2 cellular contexts compared by ENCODE assay signal in the genomic region with DNA sequence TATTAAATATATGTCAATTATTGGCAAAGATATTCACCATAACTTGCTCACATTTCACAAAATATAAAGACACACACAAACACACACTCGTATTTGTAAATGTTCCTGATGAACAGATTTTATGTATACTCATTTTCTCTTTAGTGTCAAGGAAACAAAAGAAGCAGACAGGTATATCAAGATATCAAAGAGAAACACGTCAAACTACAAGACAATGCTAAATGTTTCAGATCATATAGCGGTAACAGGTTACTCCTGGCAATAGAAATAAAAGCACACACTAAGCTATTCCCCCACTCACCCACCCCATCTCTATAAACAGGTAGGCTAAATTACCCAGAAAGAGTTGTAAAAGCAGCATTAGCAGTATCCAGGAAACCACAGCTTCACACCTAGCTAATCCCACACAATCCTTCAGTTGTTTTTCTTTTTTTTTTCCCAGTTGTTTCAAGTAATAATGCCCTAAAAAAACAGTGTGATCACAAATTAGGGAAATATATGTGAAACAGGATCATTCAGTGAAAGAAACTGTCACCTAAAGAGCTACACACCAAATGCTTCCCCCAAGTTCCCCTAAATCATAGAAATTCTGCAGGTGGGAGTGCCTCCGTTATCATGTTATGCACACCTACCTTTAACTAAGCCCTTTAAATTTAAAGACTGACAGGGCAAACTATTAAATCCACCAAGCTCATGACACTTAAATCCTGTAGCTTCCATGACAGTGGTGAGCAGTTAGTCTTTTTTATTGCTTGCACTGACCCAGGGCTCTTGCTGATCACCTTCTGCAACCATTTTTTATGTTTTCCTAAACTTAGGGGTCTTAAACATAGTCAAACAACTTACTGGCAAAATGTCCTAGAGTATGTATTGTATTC.
TF ChIP-seq lines count a peak whose summit lies in the region.

No MANE protein-coding gene starts in this region.

TF ChIP-seq in SK-N-SH, 30 proteins besides CTCF, POLR2A, EP300 and RAD21:
- no peak for TF ChIP-seq GATA2 (CRISPR knock-in tag; IDR thresholded peaks at IDR 0.05)
- no peak for TF ChIP-seq MEF2A (IDR thresholded peaks at IDR 0.05; ENCODE audit: borderline replicate concordance, low read depth)
- TF ChIP-seq, protein P1, sequence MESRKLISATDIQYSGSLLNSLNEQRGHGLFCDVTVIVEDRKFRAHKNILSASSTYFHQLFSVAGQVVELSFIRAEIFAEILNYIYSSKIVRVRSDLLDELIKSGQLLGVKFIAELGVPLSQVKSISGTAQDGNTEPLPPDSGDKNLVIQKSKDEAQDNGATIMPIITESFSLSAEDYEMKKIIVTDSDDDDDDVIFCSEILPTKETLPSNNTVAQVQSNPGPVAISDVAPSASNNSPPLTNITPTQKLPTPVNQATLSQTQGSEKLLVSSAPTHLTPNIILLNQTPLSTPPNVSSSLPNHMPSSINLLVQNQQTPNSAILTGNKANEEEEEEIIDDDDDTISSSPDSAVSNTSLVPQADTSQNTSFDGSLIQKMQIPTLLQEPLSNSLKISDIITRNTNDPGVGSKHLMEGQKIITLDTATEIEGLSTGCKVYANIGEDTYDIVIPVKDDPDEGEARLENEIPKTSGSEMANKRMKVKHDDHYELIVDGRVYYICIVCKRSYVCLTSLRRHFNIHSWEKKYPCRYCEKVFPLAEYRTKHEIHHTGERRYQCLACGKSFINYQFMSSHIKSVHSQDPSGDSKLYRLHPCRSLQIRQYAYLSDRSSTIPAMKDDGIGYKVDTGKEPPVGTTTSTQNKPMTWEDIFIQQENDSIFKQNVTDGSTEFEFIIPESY (IDR thresholded peaks at IDR 0.05; ENCODE audit: borderline replicate concordance, low read depth), result no peak
- TF ChIP-seq FOXM1 (IDR thresholded peaks at IDR 0.05; ENCODE audit: low read depth), result no peak
- no peak for TF ChIP-seq JUND (IDR thresholded peaks at IDR 0.05)
- no peak for TF ChIP-seq TAF1 (IDR thresholded peaks at IDR 0.05; ENCODE audit: borderline replicate concordance, low read depth, low read length)
- TF ChIP-seq RFX5 (IDR thresholded peaks at IDR 0.05; ENCODE audit: low read length), result no peak
- TF ChIP-seq RCOR1 (IDR thresholded peaks at IDR 0.05; ENCODE audit: low read length), result no peak
- no peak for TF ChIP-seq SMC3 (IDR thresholded peaks at IDR 0.05; ENCODE audit: low read depth, low read length)
- TF ChIP-seq FOXJ3 (CRISPR knock-in tag; IDR thresholded peaks at IDR 0.05), result no peak
- TF ChIP-seq, protein P2, sequence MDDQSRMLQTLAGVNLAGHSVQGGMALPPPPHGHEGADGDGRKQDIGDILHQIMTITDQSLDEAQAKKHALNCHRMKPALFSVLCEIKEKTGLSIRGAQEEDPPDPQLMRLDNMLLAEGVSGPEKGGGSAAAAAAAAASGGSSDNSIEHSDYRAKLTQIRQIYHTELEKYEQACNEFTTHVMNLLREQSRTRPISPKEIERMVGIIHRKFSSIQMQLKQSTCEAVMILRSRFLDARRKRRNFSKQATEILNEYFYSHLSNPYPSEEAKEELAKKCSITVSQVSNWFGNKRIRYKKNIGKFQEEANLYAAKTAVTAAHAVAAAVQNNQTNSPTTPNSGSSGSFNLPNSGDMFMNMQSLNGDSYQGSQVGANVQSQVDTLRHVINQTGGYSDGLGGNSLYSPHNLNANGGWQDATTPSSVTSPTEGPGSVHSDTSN (IDR thresholded peaks at IDR 0.05), result no peak
- no peak for TF ChIP-seq EZH2phosphoT487 (IDR thresholded peaks at IDR 0.05; ENCODE audit: borderline replicate concordance, low read depth)
- TF ChIP-seq, protein P3, sequence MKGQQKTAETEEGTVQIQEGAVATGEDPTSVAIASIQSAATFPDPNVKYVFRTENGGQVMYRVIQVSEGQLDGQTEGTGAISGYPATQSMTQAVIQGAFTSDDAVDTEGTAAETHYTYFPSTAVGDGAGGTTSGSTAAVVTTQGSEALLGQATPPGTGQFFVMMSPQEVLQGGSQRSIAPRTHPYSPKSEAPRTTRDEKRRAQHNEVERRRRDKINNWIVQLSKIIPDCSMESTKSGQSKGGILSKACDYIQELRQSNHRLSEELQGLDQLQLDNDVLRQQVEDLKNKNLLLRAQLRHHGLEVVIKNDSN (IDR thresholded peaks at IDR 0.05; ENCODE audit: borderline replicate concordance, low read depth), result no peak
- no peak for TF ChIP-seq NRF1 (IDR thresholded peaks at IDR 0.05; ENCODE audit: low read depth, low read length)
- TF ChIP-seq NFIC (IDR thresholded peaks at IDR 0.05; ENCODE audit: borderline replicate concordance), result no peak

TF ChIP-seq in SK-N-SH treated with all-trans-retinoic acid at 6 μM for 48 hours, 23 proteins besides CTCF, POLR2A, EP300 and RAD21:
- TF ChIP-seq BACH2 (CRISPR knock-in tag; IDR thresholded peaks at IDR 0.05; ENCODE audit: borderline replicate concordance), result no peak
- TF ChIP-seq, protein P4, sequence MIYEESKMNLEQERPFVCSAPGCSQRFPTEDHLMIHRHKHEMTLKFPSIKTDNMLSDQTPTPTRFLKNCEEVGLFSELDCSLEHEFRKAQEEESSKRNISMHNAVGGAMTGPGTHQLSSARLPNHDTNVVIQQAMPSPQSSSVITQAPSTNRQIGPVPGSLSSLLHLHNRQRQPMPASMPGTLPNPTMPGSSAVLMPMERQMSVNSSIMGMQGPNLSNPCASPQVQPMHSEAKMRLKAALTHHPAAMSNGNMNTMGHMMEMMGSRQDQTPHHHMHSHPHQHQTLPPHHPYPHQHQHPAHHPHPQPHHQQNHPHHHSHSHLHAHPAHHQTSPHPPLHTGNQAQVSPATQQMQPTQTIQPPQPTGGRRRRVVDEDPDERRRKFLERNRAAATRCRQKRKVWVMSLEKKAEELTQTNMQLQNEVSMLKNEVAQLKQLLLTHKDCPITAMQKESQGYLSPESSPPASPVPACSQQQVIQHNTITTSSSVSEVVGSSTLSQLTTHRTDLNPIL (CRISPR knock-in tag; IDR thresholded peaks at IDR 0.05; ENCODE audit: low read depth), result no peak
- TF ChIP-seq, protein P5, sequence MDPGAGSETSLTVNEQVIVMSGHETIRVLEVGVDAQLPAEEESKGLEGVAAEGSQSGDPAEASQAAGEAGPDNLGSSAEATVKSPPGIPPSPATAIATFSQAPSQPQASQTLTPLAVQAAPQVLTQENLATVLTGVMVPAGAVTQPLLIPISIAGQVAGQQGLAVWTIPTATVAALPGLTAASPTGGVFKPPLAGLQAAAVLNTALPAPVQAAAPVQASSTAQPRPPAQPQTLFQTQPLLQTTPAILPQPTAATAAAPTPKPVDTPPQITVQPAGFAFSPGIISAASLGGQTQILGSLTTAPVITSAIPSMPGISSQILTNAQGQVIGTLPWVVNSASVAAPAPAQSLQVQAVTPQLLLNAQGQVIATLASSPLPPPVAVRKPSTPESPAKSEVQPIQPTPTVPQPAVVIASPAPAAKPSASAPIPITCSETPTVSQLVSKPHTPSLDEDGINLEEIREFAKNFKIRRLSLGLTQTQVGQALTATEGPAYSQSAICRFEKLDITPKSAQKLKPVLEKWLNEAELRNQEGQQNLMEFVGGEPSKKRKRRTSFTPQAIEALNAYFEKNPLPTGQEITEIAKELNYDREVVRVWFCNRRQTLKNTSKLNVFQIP (CRISPR knock-in tag; IDR thresholded peaks at IDR 0.05; ENCODE audit: borderline replicate concordance, low read depth), result no peak
